Comparison of ENCODE assay signal across 16 cellular contexts in the genomic region with DNA sequence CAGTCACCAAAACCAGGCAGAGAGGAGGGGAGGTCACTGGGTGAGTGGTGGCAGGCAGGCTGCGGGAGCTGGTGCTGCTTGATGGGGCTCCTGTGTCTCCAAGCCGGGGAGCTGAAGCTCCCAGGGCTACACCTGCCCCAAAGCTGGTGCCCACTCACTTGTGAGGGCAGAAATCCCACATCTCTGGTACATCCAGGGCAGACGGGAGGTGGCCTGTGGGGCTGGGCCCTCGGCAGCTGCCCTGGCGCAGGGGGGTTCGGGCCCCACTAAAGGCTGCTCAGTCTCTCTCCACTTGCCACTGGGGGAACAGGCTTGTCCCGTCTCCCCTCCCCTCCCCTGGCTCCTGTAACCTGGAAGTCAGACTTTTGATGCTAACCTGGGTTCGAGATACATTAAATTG. TPM values are rescaled to one million over a fixed set of nuclear protein-coding genes. Genes with fewer than 3 reads are reported as not detected.
DNase-seq lines count a peak whose midpoint lies in the region; ATAC-seq, FAIRE-seq and TF ChIP-seq lines count a peak whose summit lies in the region.
"Had no signal": no experiment of that assay in that cellular context is flagged by ENCODE, and none has a peak within 500 bp of the region (broad histone marks: within the 10 kb centered on the region; RNA-seq: fewer than 3 reads in every experiment).

No MANE protein-coding gene starts in this region.

- H3K27ac ChIP-seq in left ventricle myocardium inferior (replicated peaks) (peak overlapping the region; percentile 100), H1 (ENCODE audit: low read depth, low read length) (no peak overlapping the region), rectal smooth muscle tissue (ENCODE audit: low read depth, low read length) (peak overlapping the region; percentile 48), upper lobe of right lung (peak overlapping the region; percentile 53)
- H3K27ac ChIP-seq: cardiac muscle cell had no signal

- no peak for TF ChIP-seq EP300 in H1 (IDR thresholded peaks at IDR 0.05; ENCODE audit: borderline replicate concordance in 1 of 2, low read depth in 2 of 2, low read length in 2 of 2)

- no peak overlapping the region for H3K14ac ChIP-seq in H1 (ENCODE audit: insufficient read length)

- H3K27me3 ChIP-seq in left ventricle myocardium inferior (ENCODE audit: low read depth): no peaks in the 10 kb centered on the region
- no peaks in the 10 kb centered on the region for H3K27me3 ChIP-seq in H1 (replicated peaks in 1 of 4; ENCODE audit: control insufficient read depth in 3 of 4, extremely low read depth in 1 of 4, insufficient read depth in 3 of 4, low read length in 3 of 4)
- no peaks in the 10 kb centered on the region for H3K27me3 ChIP-seq in rectal smooth muscle tissue (ENCODE audit: control insufficient read depth, insufficient read depth, low read length)
- H3K27me3 ChIP-seq in upper lobe of right lung: no peaks in the 10 kb centered on the region
- H3K27me3 ChIP-seq: cardiac muscle cell had no signal

- WGBS in H1 (ENCODE audit: extremely low coverage in 1 of 2, insufficient coverage in 1 of 2, insufficient read length in 1 of 2, insufficient replicate concordance in 2 of 2, low coverage in 1 of 2, low lambda C conversion rate in 2 of 2, missing lambda C conversion rate in 1 of 2), 2 experiments: 84% methylated on average over 6 of the region's 8 CpGs; no CpG with 5 or more reads in 1 of the 2 experiments

- no peaks in the 10 kb centered on the region for H3K27me3 Mint-ChIP-seq in activated CD8-positive, alpha-beta T cell treated with anti-CD3 and anti-CD28 coated beads for 36 hours
- H3K27me3 Mint-ChIP-seq: activated naive CD4-positive, alpha-beta T cell treated with anti-CD3 and anti-CD28 coated beads, Interleukin-2, amount 10 ng/mL, durations not matched to agents 7 days and 5 days had no signal

- H4K8ac ChIP-seq in H1 (ENCODE audit: extremely low read depth, insufficient read depth, low read length): peak overlapping the region; percentile 65; the same call in 1 of the 2 replicates

- TF ChIP-seq RAD21 in H1 (IDR thresholded peaks at IDR 0.05 in 1 of 2, conservative IDR thresholded peaks at IDR 0.05 in 1 of 2; ENCODE audit: low read depth in 2 of 2, low read length in 2 of 2): no peak

- H3K4me2 ChIP-seq in H1 (ENCODE audit: insufficient read depth in 1 of 2, low read depth in 2 of 2, low read length in 2 of 2): no peak overlapping the region

- H3K23ac ChIP-seq in H1 (ENCODE audit: insufficient read length): no peak overlapping the region

- H3K4me1 Mint-ChIP-seq in activated CD8-positive, alpha-beta T cell treated with anti-CD3 and anti-CD28 coated beads for 36 hours (ENCODE audit: low read depth): no peaks in the 10 kb centered on the region

- H3K9ac ChIP-seq in H1 (replicated peaks in 1 of 4; ENCODE audit: extremely low read depth in 1 of 4, low read depth in 3 of 4, low read length in 3 of 4): no peak overlapping the region
- no peak overlapping the region for H3K9ac ChIP-seq in rectal smooth muscle tissue (ENCODE audit: low read length)

- H3K36me3 ChIP-seq in left ventricle myocardium inferior: peaks cover 51% of the 10 kb centered on the region
- H3K36me3 ChIP-seq in H1 (ENCODE audit: control insufficient read depth in 2 of 4, insufficient read depth in 4 of 4, low read length in 3 of 4): no peaks in the 10 kb centered on the region
- H3K36me3 ChIP-seq in rectal smooth muscle tissue (ENCODE audit: control insufficient read depth, insufficient read depth, low read length): peaks cover 29% of the 10 kb centered on the region
- peaks cover 54% of the 10 kb centered on the region for H3K36me3 ChIP-seq in upper lobe of right lung
- H3K36me3 ChIP-seq: cardiac muscle cell had no signal

- H3K9me3 Mint-ChIP-seq in activated CD8-positive, alpha-beta T cell treated with anti-CD3 and anti-CD28 coated beads for 36 hours: no peaks in the 10 kb centered on the region
- H3K9me3 Mint-ChIP-seq: activated naive CD4-positive, alpha-beta T cell treated with anti-CD3 and anti-CD28 coated beads, Interleukin-2, amount 10 ng/mL, durations not matched to agents 7 days and 5 days had no signal

- intact Hi-C loops in left ventricle myocardium inferior (cut with micrococcal nuclease): no loop called here
- intact Hi-C loops in Right ventricle myocardium superior (cut with DNase I): no loop called here
- intact Hi-C loops in upper lobe of right lung (cut with DNase I): no loop called here
- intact Hi-C loops in activated CD8-positive, alpha-beta T cell treated with anti-CD3 and anti-CD28 coated beads for 36 hours (cut with micrococcal nuclease): no loop called here

- H2AFZ ChIP-seq in H1 (ENCODE audit: low read length): no peak overlapping the region

- no peak for FAIRE-seq in H1 (lab: Jason Lieb, UNC)
- FAIRE-seq: endometrium had no signal

- no peaks in the 10 kb centered on the region for H3K36me3 Mint-ChIP-seq in activated CD8-positive, alpha-beta T cell treated with anti-CD3 and anti-CD28 coated beads for 36 hours (ENCODE audit: low read depth)
- H3K36me3 Mint-ChIP-seq: activated naive CD4-positive, alpha-beta T cell treated with anti-CD3 and anti-CD28 coated beads, Interleukin-2, amount 10 ng/mL, durations not matched to agents 7 days and 5 days had no signal

- H3K4ac ChIP-seq in H1 (replicated peaks; ENCODE audit: insufficient read length, low read depth, low read length): no peak overlapping the region

- no peak for TF ChIP-seq CTCF in left ventricle myocardium inferior (IDR thresholded peaks at IDR 0.05; ENCODE audit: borderline replicate concordance)
- TF ChIP-seq CTCF in H1 (IDR thresholded peaks at IDR 0.05; ENCODE audit: control extremely low read depth in 1 of 3, insufficient read depth in 1 of 3, low read depth in 1 of 3, low read length in 3 of 3): no peak
- TF ChIP-seq CTCF in upper lobe of right lung (IDR thresholded peaks at IDR 0.05): no peak
- TF ChIP-seq CTCF in activated CD8-positive, alpha-beta T cell treated with anti-CD3 and anti-CD28 coated beads for 36 hours (IDR thresholded peaks at IDR 0.05): no peak

- ATAC-seq in Right ventricle myocardium superior (ENCODE audit: poor library complexity) (no peak), upper lobe of right lung (no peak), HG03571 (IDR thresholded peaks at IDR 0.05; ENCODE audit: unreplicated experiment) (no peak), GM19455 (IDR thresholded peaks at IDR 0.05; ENCODE audit: unreplicated experiment) (no peak)
- ATAC-seq in activated CD8-positive, alpha-beta T cell treated with anti-CD3 and anti-CD28 coated beads for 36 hours: no peak

- no peak overlapping the region for H2AK5ac ChIP-seq in H1 (ENCODE audit: low read depth, low read length)

- H3K27ac Mint-ChIP-seq in activated CD8-positive, alpha-beta T cell treated with anti-CD3 and anti-CD28 coated beads for 36 hours: no peak overlapping the region
- H3K27ac Mint-ChIP-seq: activated naive CD4-positive, alpha-beta T cell treated with anti-CD3 and anti-CD28 coated beads, Interleukin-2, amount 10 ng/mL, durations not matched to agents 7 days and 5 days had no signal

- no peak overlapping the region; the same call in 1 of the 2 replicates for H2BK5ac ChIP-seq in H1 (ENCODE audit: low read depth, low read length)

- no peak overlapping the region for H3K4me3 Mint-ChIP-seq in activated CD8-positive, alpha-beta T cell treated with anti-CD3 and anti-CD28 coated beads for 36 hours
- H3K4me3 Mint-ChIP-seq: activated naive CD4-positive, alpha-beta T cell treated with anti-CD3 and anti-CD28 coated beads, Interleukin-2, amount 10 ng/mL, durations not matched to agents 7 days and 5 days had no signal

- H2BK20ac ChIP-seq in H1 (ENCODE audit: low read length): no peak overlapping the region

- no peak overlapping the region for H2BK15ac ChIP-seq in H1 (ENCODE audit: low read length)

- peaks cover 4% of the 10 kb centered on the region; the same call in 1 of the 2 replicates for H3K79me1 ChIP-seq in H1 (ENCODE audit: low read depth, low read length)

- no peak overlapping the region for H3K18ac ChIP-seq in H1 (ENCODE audit: extremely low read depth, low read length)

- no peak overlapping the region for H2BK12ac ChIP-seq in H1 (ENCODE audit: low read depth, low read length)

- H2BK120ac ChIP-seq in H1 (replicated peaks; ENCODE audit: low read depth, low read length): no peak overlapping the region

- CTCF ChIA-PET in H1 (lab: Charles Lee; ENCODE audit: partially characterized antibody): interaction anchor here (1.2 to 1.9 kb wide), 2 partner anchors 16 to 100 kb away, joined by 5 to 6 read pairs; no protein-coding TSS in a partner anchor
- CTCF ChIA-PET in activated CD8-positive, alpha-beta T cell treated with anti-CD3 and anti-CD28 coated beads for 36 hours (lab: Charles Lee): interaction anchor here (1.6 kb wide), 1 partner anchor 89 kb away, joined by 4 read pairs; no protein-coding TSS in a partner anchor

- no peak overlapping the region for H4K5ac ChIP-seq in H1 (ENCODE audit: insufficient read length, low read depth, low read length)

- H3K4me1 ChIP-seq in left ventricle myocardium inferior (peaks cover 100% of the 10 kb centered on the region), H1 (replicated peaks in 1 of 4; ENCODE audit: control insufficient read depth in 3 of 4, insufficient read depth in 4 of 4, low read length in 3 of 4) (no peaks in the 10 kb centered on the region), rectal smooth muscle tissue (ENCODE audit: control insufficient read depth, insufficient read depth, low read length) (peaks cover 37% of the 10 kb centered on the region), upper lobe of right lung (peaks cover 53% of the 10 kb centered on the region)

- DNase-seq in left ventricle myocardium inferior (no peak), Right ventricle myocardium superior (no peak), H1 (ENCODE audit: low read depth in 1 of 2, low spot score in 2 of 2) (no peak), upper lobe of right lung (no peak)
- DNase-seq in activated CD8-positive, alpha-beta T cell treated with anti-CD3 and anti-CD28 coated beads for 36 hours: no peak
- DNase-seq: activated naive CD4-positive, alpha-beta T cell treated with anti-CD3 and anti-CD28 coated beads, Interleukin-2, amount 10 ng/mL, durations not matched to agents 7 days and 5 days; GF-D8; NCI-H1694 treated with DMSO at 0.1 percent for 48 hours; NCI-H524 treated with DMSO at 0.1 percent for 48 hours; occipital lobe; stimulated activated CD4-positive, alpha-beta T cell treated with anti-CD3 and anti-CD28 coated beads, Interleukin-12 subunit alpha, Interleukin-12 subunit beta, amount 100 ng/mL, for 4 hours had no signal

- no peak for TF ChIP-seq POLR2A in H1 (IDR thresholded peaks at IDR 0.05; ENCODE audit: control extremely low read depth in 1 of 2, low read depth in 2 of 2, low read length in 2 of 2)

- H3K9me3 ChIP-seq in left ventricle myocardium inferior (replicated peaks): no peaks in the 10 kb centered on the region
- H3K9me3 ChIP-seq in H1 (ENCODE audit: insufficient read depth in 2 of 2, low read depth in 1 of 2, low read length in 1 of 2): no peaks in the 10 kb centered on the region
- no peaks in the 10 kb centered on the region for H3K9me3 ChIP-seq in upper lobe of right lung

- H4K91ac ChIP-seq in H1 (replicated peaks; ENCODE audit: insufficient read length, low read length): no peak overlapping the region

- no peaks in the 10 kb centered on the region for H3K23me2 ChIP-seq in H1 (ENCODE audit: low read depth, low read length)

- peaks cover 0 to 3% of the 10 kb centered on the region in 2 experiments for H4K20me1 ChIP-seq in H1 (replicated peaks in 1 of 2; ENCODE audit: control insufficient read depth in 1 of 2, insufficient read depth in 2 of 2, low read length in 2 of 2)

- H3K4me3 ChIP-seq in left ventricle myocardium inferior (no peak overlapping the region), H1 (ENCODE audit: extremely low read depth in 1 of 4, insufficient read depth in 2 of 4, low read depth in 3 of 4, low read length in 4 of 4) (no peak overlapping the region), rectal smooth muscle tissue (ENCODE audit: low read length) (no peak overlapping the region), upper lobe of right lung (no peak overlapping the region)
- H3K4me3 ChIP-seq: cardiac muscle cell had no signal

- H3K56ac ChIP-seq in H1 (replicated peaks; ENCODE audit: insufficient read length, low read depth, low read length): no peak overlapping the region

- 0 out of 4 replicates have a peak, but pooled peaks cover 0 to 8% of the 10 kb centered on the region in 2 experiments for H3K79me2 ChIP-seq in H1 (ENCODE audit: control insufficient read depth in 1 of 2, insufficient read depth in 2 of 2, low read length in 2 of 2)

- POLR2A ChIA-PET in H1 (lab: Charles Lee; ENCODE audit: partially characterized antibody): interaction anchor here (0.9 kb wide), 1 partner anchor 25 kb away, joined by 4 read pairs; no protein-coding TSS in a partner anchor
- POLR2A ChIA-PET in activated CD8-positive, alpha-beta T cell treated with anti-CD3 and anti-CD28 coated beads for 36 hours (lab: Charles Lee): no interaction called here

RNA-seq across cellular contexts. Expression of gene PPARA, which starts 55.6 kb away (rescaled TPM):
- 101 TPM for total RNA-seq in left ventricle myocardium inferior
- total RNA-seq in Right ventricle myocardium superior: 66.1 TPM
- 8.2 and 10.0 TPM in 2 replicates for total RNA-seq in H1 (2021; fragmentation: NEBNext Ultra II Directional; extraction: Animal tissue kit (Norgen Biotek cat#: 25700))
- 3.1 and 3.3 TPM in 2 replicates for polyA plus RNA-seq in H1 (2011; rRNA removed)
- 3.6 TPM for polyA plus RNA-seq in H1 (2011; cell fraction: cytosol; rRNA removed)
- polyA plus RNA-seq in H1 (2011; cell fraction: nucleus; rRNA removed): 9.9 TPM
- polyA plus RNA-seq in H1 (2012, experiment 1 of 2): 3.8 to 4.8 TPM (median 4.5 TPM) in 4 replicates
- 3.1 TPM for polyA plus RNA-seq in H1 (2012, experiment 2 of 2)
- 3.9 TPM for polyA plus RNA-seq in H1 (2013, experiment 1 of 2)
- 3.4 TPM for polyA plus RNA-seq in H1 (2013, experiment 2 of 2)
- 6.5 and 7.4 TPM in 2 replicates for polyA minus RNA-seq in H1 (2011; rRNA and poly(A)+ RNA removed)
- 3.2 TPM for polyA minus RNA-seq in H1 (2011; cell fraction: cytosol; rRNA and poly(A)+ RNA removed)
- polyA minus RNA-seq in H1 (2011; cell fraction: nucleus; rRNA and poly(A)+ RNA removed): 14.7 TPM
- total RNA-seq in upper lobe of right lung: 18.4 TPM
- 10 to 100 TPM in 1 of 2 experiments, 1 to 10 TPM in 1; 9.1 to 11.8 TPM for total RNA-seq in activated CD8-positive, alpha-beta T cell treated with anti-CD3 and anti-CD28 coated beads for 36 hours
